Comparison of ENCODE assay signal across 14 cellular contexts in the genomic region with DNA sequence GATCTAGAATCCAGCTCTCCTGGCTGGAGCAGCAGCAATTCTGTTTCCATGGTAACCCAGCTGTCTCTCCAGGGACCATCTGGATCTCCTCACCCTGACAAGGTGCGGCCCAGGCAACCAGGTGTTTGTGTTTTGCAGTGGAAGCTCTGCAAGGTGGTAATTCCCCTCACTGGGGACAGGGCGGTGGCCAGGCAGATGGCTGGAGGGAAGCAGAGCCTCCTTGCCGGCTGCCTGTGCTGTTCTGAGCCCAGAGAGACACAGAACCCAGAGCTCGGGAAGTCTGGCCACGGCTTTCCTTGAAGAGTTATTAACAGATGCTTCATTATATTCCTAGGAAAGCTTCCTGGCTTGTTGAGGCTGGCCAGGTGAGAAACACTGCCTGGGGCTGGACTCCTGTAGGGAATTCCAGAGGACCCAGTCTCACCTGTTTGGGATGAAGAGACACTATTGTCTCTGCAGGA.
A peak's percentile ranks its signal among the peaks of the same experiment; 100 is the strongest.
DNase-seq lines count a peak whose midpoint lies in the region; ATAC-seq and TF ChIP-seq lines count a peak whose summit lies in the region.
"Had no signal": no experiment of that assay in that cellular context is flagged by ENCODE, and none has a peak within 500 bp of the region (broad histone marks: within the 10 kb centered on the region; RNA-seq: fewer than 3 reads in every experiment).

No MANE protein-coding gene starts in this region.

- no peak overlapping the region for H2BK20ac ChIP-seq in IMR-90 (ENCODE audit: low read depth, low read length)

- peaks cover 31% of the 10 kb centered on the region for H3K4me1 ChIP-seq in IMR-90 (ENCODE audit: control insufficient read depth, insufficient read depth, low read length)
- H3K4me1 ChIP-seq in sigmoid colon: peaks cover 0 to 82% (median 80%) of the 10 kb centered on the region in 4 donors
- H3K4me1 ChIP-seq: SJCRH30 had no signal

- no CpG with 5 or more reads among the region's 5 CpGs for WGBS in IMR-90 (ENCODE audit: extremely low coverage in 2 of 2, insufficient read length in 1 of 2), 2 experiments
- 66 to 68% methylated on average over 5 of the region's 5 CpGs for WGBS in sigmoid colon, 2 donors

- H3K4me3 ChIP-seq in IMR-90 (ENCODE audit: insufficient read depth, low read depth, low read length): no peak overlapping the region
- no peak overlapping the region for H3K4me3 ChIP-seq in sigmoid colon
- H3K4me3 ChIP-seq: SJCRH30 had no signal

- DNase-seq in IMR-90 (no peak), NCI-H526 (lab: John Stamatoyannopoulos, UW) (peak; percentile 76 to 85), endothelial cell (ENCODE audit: low spot score) (no peak), sigmoid colon (no peak), DMS114 treated with DMSO at 0.1 percent for 48 hours (lab: John Stamatoyannopoulos, UW; ENCODE audit: unreplicated experiment) (no peak)
- DNase-seq: activated T-cell treated with anti-CD3 and anti-CD28 coated beads, Interleukin-2, amount 50 U/mL, for 72 hours; DMS153; MV-4-11; SJCRH30; stimulated activated CD8-positive, alpha-beta memory T cell treated with anti-CD3 and anti-CD28 coated beads, Interleukin-4, amount 100 ng/mL, for 48 hours had no signal

- ATAC-seq in IMR-90 (ENCODE audit: low read depth) (no peak), HG03039 (IDR thresholded peaks at IDR 0.05; ENCODE audit: unreplicated experiment) (no peak), GM18868 (IDR thresholded peaks at IDR 0.05; ENCODE audit: unreplicated experiment) (no peak)
- ATAC-seq: activated CD4-positive, CD25-positive, alpha-beta regulatory T cell treated with anti-CD3 and anti-CD28 coated beads, Interleukin-2, amount 50 U/mL, for 24 hours; activated T-cell treated with anti-CD3 and anti-CD28 coated beads, Interleukin-2, amount 50 U/mL, for 72 hours; natural killer cell treated with Interleukin-12 subunit alpha and Interleukin-12 subunit beta and Interleukin-15 and Interleukin-18, amount 100 ng/mL, for 72 hours had no signal

- peaks cover 12% of the 10 kb centered on the region for H3K36me3 Mint-ChIP-seq in endothelial cell (ENCODE audit: low read depth, unreplicated experiment)
- H3K36me3 Mint-ChIP-seq: natural killer cell treated with Interleukin-12 subunit alpha and Interleukin-12 subunit beta and Interleukin-15 and Interleukin-18, amount 100 ng/mL, for 72 hours had no signal

- H3K4me1 Mint-ChIP-seq in endothelial cell (ENCODE audit: unreplicated experiment): peaks cover 43% of the 10 kb centered on the region

- H2AK5ac ChIP-seq in IMR-90 (ENCODE audit: low read depth, low read length): no peak overlapping the region

- peaks cover 60% of the 10 kb centered on the region for H4K20me1 ChIP-seq in IMR-90 (ENCODE audit: insufficient read depth, low read length)

- H3K9ac ChIP-seq in IMR-90 (ENCODE audit: low read depth, low read length): no peak overlapping the region

- H3K36me3 ChIP-seq in IMR-90 (ENCODE audit: control insufficient read depth, insufficient read depth, low read length) (peaks cover 68% of the 10 kb centered on the region), sigmoid colon (peaks cover 0 to 22% (median 5%) of the 10 kb centered on the region in 4 donors)

- in situ Hi-C loops in IMR-90 (cut with MboI; ENCODE audit: low sequenced_read_pairs): no loop called here

- H4K5ac ChIP-seq in IMR-90 (ENCODE audit: low read depth, low read length): no peak overlapping the region

- TF ChIP-seq CTCF in IMR-90 (conservative IDR thresholded peaks at IDR 0.05; ENCODE audit: low read depth, low read length) (no peak), endothelial cell (IDR thresholded peaks at IDR 0.05; ENCODE audit: unreplicated experiment) (no peak), sigmoid colon (IDR thresholded peaks at IDR 0.05) (no peak)

- no peak overlapping the region for H2BK120ac ChIP-seq in IMR-90 (ENCODE audit: low read depth, low read length)

- H3K23ac ChIP-seq in IMR-90 (ENCODE audit: low read depth, low read length): 0 out of 2 replicates have a peak overlapping the region, but pooled peaks have one; percentile 42

- H2AFZ ChIP-seq in IMR-90 (replicated peaks; ENCODE audit: low read length, poor library complexity): no peak overlapping the region

- peak overlapping the region; percentile 18 for H3K4me3 Mint-ChIP-seq in endothelial cell (ENCODE audit: unreplicated experiment)
- H3K4me3 Mint-ChIP-seq: activated T-cell treated with anti-CD3 and anti-CD28 coated beads, Interleukin-2, amount 50 U/mL, for 72 hours; natural killer cell treated with Interleukin-12 subunit alpha and Interleukin-12 subunit beta and Interleukin-15 and Interleukin-18, amount 100 ng/mL, for 72 hours had no signal

- no peak for TF ChIP-seq RAD21 in IMR-90 (IDR thresholded peaks at IDR 0.05; ENCODE audit: low read length)

- H3K56ac ChIP-seq in IMR-90 (ENCODE audit: extremely low read depth, insufficient read depth, low read length): no peak overlapping the region

- H3K9me3 Mint-ChIP-seq in endothelial cell (ENCODE audit: unreplicated experiment): no peaks in the 10 kb centered on the region
- H3K9me3 Mint-ChIP-seq: activated T-cell treated with anti-CD3 and anti-CD28 coated beads, Interleukin-2, amount 50 U/mL, for 72 hours; natural killer cell treated with Interleukin-12 subunit alpha and Interleukin-12 subunit beta and Interleukin-15 and Interleukin-18, amount 100 ng/mL, for 72 hours had no signal

- TF ChIP-seq POLR2A in IMR-90 (IDR thresholded peaks at IDR 0.05; ENCODE audit: low read depth, low read length): no peak
- no peak for TF ChIP-seq POLR2A in sigmoid colon (IDR thresholded peaks at IDR 0.05)

- peaks cover 34% of the 10 kb centered on the region for H3K9me1 ChIP-seq in IMR-90 (ENCODE audit: insufficient read depth, low read length)

- no peak overlapping the region for H3K4ac ChIP-seq in IMR-90 (ENCODE audit: low read depth, low read length)

- H3K27me3 Mint-ChIP-seq in endothelial cell (ENCODE audit: unreplicated experiment): peaks cover 5% of the 10 kb centered on the region
- H3K27me3 Mint-ChIP-seq: natural killer cell treated with Interleukin-12 subunit alpha and Interleukin-12 subunit beta and Interleukin-15 and Interleukin-18, amount 100 ng/mL, for 72 hours had no signal

- H3K27me3 ChIP-seq in IMR-90 (ENCODE audit: control insufficient read depth, insufficient read depth, low read length) (no peaks in the 10 kb centered on the region), sigmoid colon (no peaks in the 10 kb centered on the region)
- H3K27me3 ChIP-seq: SJCRH30 had no signal

- H3K9me3 ChIP-seq in IMR-90 (ENCODE audit: control insufficient read depth, insufficient read depth, low read length): no peaks in the 10 kb centered on the region
- no peaks in the 10 kb centered on the region for H3K9me3 ChIP-seq in sigmoid colon
- H3K9me3 ChIP-seq: SJCRH30 had no signal

- dilution Hi-C loops in IMR-90 (cut with HindIII; ENCODE audit: low sequenced_read_pairs, unreplicated experiment): no loop called here

- TF ChIP-seq EP300 in sigmoid colon (IDR thresholded peaks at IDR 0.05): no peak

- H3K14ac ChIP-seq in IMR-90 (replicated peaks; ENCODE audit: low read depth, low read length): no peak overlapping the region

- intact Hi-C loops in IMR-90 (cut with micrococcal nuclease): no loop called here
- intact Hi-C loops in sigmoid colon (cut with DNase I): no loop called here

- no peak overlapping the region for H3K4me2 ChIP-seq in IMR-90 (ENCODE audit: low read depth, low read length)

- no TSS peak for BruUV-seq in IMR-90 (replicated peaks; lab: Mats Ljungman, UMichigan)

- no peak overlapping the region for H2BK5ac ChIP-seq in IMR-90 (ENCODE audit: low read depth, low read length, poor library complexity, severe bottlenecking)

- peak overlapping the region; percentile 32 for H2AK9ac ChIP-seq in IMR-90 (replicated peaks; ENCODE audit: low read depth, low read length, poor library complexity)

- no peak overlapping the region for H4K8ac ChIP-seq in IMR-90 (ENCODE audit: low read depth in 2 of 2, low read length in 2 of 2)

- H2BK15ac ChIP-seq in IMR-90 (ENCODE audit: low read depth, low read length): no peak overlapping the region

- CTCF ChIA-PET in IMR-90 (lab: Yijun Ruan, JAX): no interaction called here

- no peak overlapping the region for H3K18ac ChIP-seq in IMR-90 (ENCODE audit: low read depth, low read length)

- H3K27ac ChIP-seq in IMR-90 (ENCODE audit: insufficient read depth, low read length): no peak overlapping the region
- H3K27ac ChIP-seq in sigmoid colon: peak overlapping the region in 3 of 4 donors; percentile 37 to 96 (median 95)
- H3K27ac ChIP-seq: SJCRH30 had no signal

- POLR2A ChIA-PET in IMR-90 (lab: Charles Lee; ENCODE audit: unreplicated experiment): no interaction called here

- peaks cover 61 to 96% of the 10 kb centered on the region in 2 experiments for H3K79me1 ChIP-seq in IMR-90 (ENCODE audit: low read depth in 1 of 2, low read length in 2 of 2)

- H4K91ac ChIP-seq in IMR-90 (ENCODE audit: insufficient read depth, low read depth, low read length): no peak overlapping the region

- H3K27ac Mint-ChIP-seq in endothelial cell (ENCODE audit: unreplicated experiment): peak overlapping the region; percentile 84
- H3K27ac Mint-ChIP-seq: activated T-cell treated with anti-CD3 and anti-CD28 coated beads, Interleukin-2, amount 50 U/mL, for 72 hours; natural killer cell treated with Interleukin-12 subunit alpha and Interleukin-12 subunit beta and Interleukin-15 and Interleukin-18, amount 100 ng/mL, for 72 hours had no signal

TF ChIP-seq in IMR-90, 13 proteins besides CTCF, POLR2A, EP300 and RAD21 (continues in another document):
- TF ChIP-seq, protein P1, sequence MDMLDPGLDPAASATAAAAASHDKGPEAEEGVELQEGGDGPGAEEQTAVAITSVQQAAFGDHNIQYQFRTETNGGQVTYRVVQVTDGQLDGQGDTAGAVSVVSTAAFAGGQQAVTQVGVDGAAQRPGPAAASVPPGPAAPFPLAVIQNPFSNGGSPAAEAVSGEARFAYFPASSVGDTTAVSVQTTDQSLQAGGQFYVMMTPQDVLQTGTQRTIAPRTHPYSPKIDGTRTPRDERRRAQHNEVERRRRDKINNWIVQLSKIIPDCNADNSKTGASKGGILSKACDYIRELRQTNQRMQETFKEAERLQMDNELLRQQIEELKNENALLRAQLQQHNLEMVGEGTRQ (IDR thresholded peaks at IDR 0.05; ENCODE audit: low read depth, low read length): no peak
- TF ChIP-seq FOS (IDR thresholded peaks at IDR 0.05; ENCODE audit: low read depth, low read length) (no peak), MAZ (IDR thresholded peaks at IDR 0.05; ENCODE audit: borderline replicate concordance, low read depth, low read length) (no peak), BHLHE40 (IDR thresholded peaks at IDR 0.05; ENCODE audit: low read depth, low read length) (no peak), NFE2L2 (IDR thresholded peaks at IDR 0.05; ENCODE audit: low read depth, low read length) (no peak), SMC3 (IDR thresholded peaks at IDR 0.05; ENCODE audit: low read depth, low read length) (no peak), CHD1 (IDR thresholded peaks at IDR 0.05; ENCODE audit: low read depth, low read length) (no peak)

Comparison
In these comparisons a context has a peak if more than half of its experiments do, and no peak if none do; other contexts are left out.
1. DNase-seq: peak in NCI-H526 (2 of 2); none in IMR-90 (single experiment), endothelial cell (single experiment), sigmoid colon (single experiment) and DMS114 treated with DMSO at 0.1 percent for 48 hours (single experiment).